15 cellular contexts compared by ENCODE assay signal in genomic region chr13:19888799-19889198, GRCh38. TPM values are rescaled to one million over a fixed set of nuclear protein-coding genes. Genes with fewer than 3 reads are reported as not detected.
DNase-seq lines count a peak whose midpoint lies in the region; ATAC-seq, FAIRE-seq and TF ChIP-seq lines count a peak whose summit lies in the region.
"Had no signal": no experiment of that assay in that cellular context is flagged by ENCODE, and none has a peak within 500 bp of the region (broad histone marks: within the 10 kb centered on the region; RNA-seq: fewer than 3 reads in every experiment).

No MANE protein-coding gene starts in this region.

- H3K27me3 ChIP-seq in breast epithelium, result no peaks in the 10 kb centered on the region
- H3K27me3 ChIP-seq in endothelial cell of umbilical vein (ENCODE audit: control insufficient read depth in 2 of 2, insufficient read depth in 2 of 2, low read length in 2 of 2), result no peaks in the 10 kb centered on the region
- H3K27me3 ChIP-seq: vagina had no signal

- TF ChIP-seq POLR2A in breast epithelium (IDR thresholded peaks at IDR 0.05), result no peak
- no peak for TF ChIP-seq POLR2A in NB4 (IDR thresholded peaks at IDR 0.05; ENCODE audit: extremely low read depth, insufficient read length)
- no peak for TF ChIP-seq POLR2A in endothelial cell of umbilical vein (IDR thresholded peaks at IDR 0.05; ENCODE audit: low read depth, low read length)

- no peaks in the 10 kb centered on the region for H4K20me1 ChIP-seq in endothelial cell of umbilical vein (replicated peaks; ENCODE audit: control insufficient read depth, extremely low read depth, insufficient read depth, low read length)

- no peaks in the 10 kb centered on the region for H3K4me1 ChIP-seq in breast epithelium
- H3K4me1 ChIP-seq in endothelial cell of umbilical vein (ENCODE audit: control insufficient read depth, extremely low read depth, insufficient read depth, low read length), result no peaks in the 10 kb centered on the region
- H3K4me1 ChIP-seq: vagina had no signal

- H3K36me3 Mint-ChIP-seq in MCF 10A (ENCODE audit: insufficient read depth, unreplicated experiment), result no peaks in the 10 kb centered on the region
- peaks cover 5% of the 10 kb centered on the region for H3K36me3 Mint-ChIP-seq in glutamatergic neuron (ENCODE audit: unreplicated experiment)
- H3K36me3 Mint-ChIP-seq: CD8-positive, alpha-beta memory T cell had no signal

- intact Hi-C loops in MCF 10A (cut with micrococcal nuclease), result loop anchor here (10.0 kb wide), 1 partner anchor 304 kb away; no protein-coding TSS in a partner anchor
- intact Hi-C loops in breast epithelium (cut with DNase I; ENCODE audit: low total_unique reads), result no loop called here
- intact Hi-C loops in endothelial cell of umbilical vein (cut with micrococcal nuclease), result no loop called here

- H3K9me1 ChIP-seq in endothelial cell of umbilical vein (replicated peaks; ENCODE audit: control insufficient read depth, extremely low read depth, insufficient read depth, low read length), result no peaks in the 10 kb centered on the region

- H3K4me3 Mint-ChIP-seq in MCF 10A (ENCODE audit: unreplicated experiment) (no peak overlapping the region), glutamatergic neuron (ENCODE audit: unreplicated experiment) (no peak overlapping the region)
- H3K4me3 Mint-ChIP-seq: CD8-positive, alpha-beta memory T cell had no signal

- BruUV-seq in MCF 10A (replicated peaks; lab: Mats Ljungman, UMichigan) (no TSS peak), endothelial cell of umbilical vein (replicated peaks; lab: Mats Ljungman, UMichigan) (no TSS peak)

- H3K4me1 Mint-ChIP-seq in MCF 10A (ENCODE audit: insufficient read depth, unreplicated experiment) (no peaks in the 10 kb centered on the region), glutamatergic neuron (ENCODE audit: low read depth, unreplicated experiment) (no peaks in the 10 kb centered on the region)
- H3K4me1 Mint-ChIP-seq: CD8-positive, alpha-beta memory T cell had no signal

- H3K4me3 ChIP-seq in breast epithelium (no peak overlapping the region), NB4 (ENCODE audit: low read depth, low read length) (no peak overlapping the region), endothelial cell of umbilical vein (replicated peaks in 1 of 3; ENCODE audit: insufficient read depth in 1 of 3, low read depth in 1 of 3, low read length in 3 of 3) (no peak overlapping the region)
- H3K4me3 ChIP-seq: vagina had no signal

- TF ChIP-seq CTCF in MCF 10A (IDR thresholded peaks at IDR 0.05; ENCODE audit: unreplicated experiment) (peak; percentile 24), breast epithelium (IDR thresholded peaks at IDR 0.05) (no peak), NB4 (IDR thresholded peaks at IDR 0.05; ENCODE audit: low read depth, low read length) (no peak), endothelial cell of umbilical vein (IDR thresholded peaks at IDR 0.05; ENCODE audit: extremely low read depth in 1 of 2, insufficient read depth in 1 of 2, low read depth in 1 of 2, low read length in 2 of 2) (no peak), glutamatergic neuron (IDR thresholded peaks at IDR 0.05; ENCODE audit: partially characterized antibody, unreplicated experiment) (no peak)

- H3K9me3 Mint-ChIP-seq in MCF 10A (ENCODE audit: unreplicated experiment), result no peaks in the 10 kb centered on the region
- H3K9me3 Mint-ChIP-seq in glutamatergic neuron (ENCODE audit: unreplicated experiment), result peaks cover 4% of the 10 kb centered on the region
- H3K9me3 Mint-ChIP-seq: CD8-positive, alpha-beta memory T cell had no signal

- H3K9me3 ChIP-seq in breast epithelium (no peaks in the 10 kb centered on the region), endothelial cell of umbilical vein (replicated peaks; ENCODE audit: control insufficient read depth, insufficient read depth, low read length) (no peaks in the 10 kb centered on the region)
- H3K9me3 ChIP-seq: vagina had no signal

- dilution Hi-C loops in endothelial cell of umbilical vein (cut with MboI; ENCODE audit: extremely low pct_ligation_motif_present, low sequenced_read_pairs), result no loop called here

- H3K27ac ChIP-seq in breast epithelium, result no peak overlapping the region
- H3K27ac ChIP-seq in endothelial cell of umbilical vein (ENCODE audit: insufficient read depth, low read depth, low read length), result no peak overlapping the region
- H3K27ac ChIP-seq: vagina had no signal

- CTCF ChIA-PET in MCF 10A (lab: Yijun Ruan, JAX) (interaction anchor here (0.7 to 2.1 kb wide), 7 partner anchors 10 to 827 kb away, joined by 3 to 8 read pairs (median 4); no protein-coding TSS in a partner anchor), endothelial cell of umbilical vein (lab: Charles Lee) (interaction anchor here (0.6 to 1.7 kb wide), 4 partner anchors 20 to 301 kb away, joined by 3 to 16 read pairs (median 4); no protein-coding TSS in a partner anchor)

- peak; percentile 49 for FAIRE-seq in endothelial cell of umbilical vein (lab: Jason Lieb, UNC)

- ATAC-seq in HG03460 (IDR thresholded peaks at IDR 0.05; ENCODE audit: unreplicated experiment), result no peak
- ATAC-seq: Panc1 had no signal

- H3K4me2 ChIP-seq in endothelial cell of umbilical vein (ENCODE audit: insufficient read depth, low read length), result no peak overlapping the region

- H3K27me3 Mint-ChIP-seq in MCF 10A (ENCODE audit: insufficient read depth, unreplicated experiment) (no peaks in the 10 kb centered on the region), glutamatergic neuron (ENCODE audit: unreplicated experiment) (peaks cover 4% of the 10 kb centered on the region)
- H3K27me3 Mint-ChIP-seq: CD8-positive, alpha-beta memory T cell had no signal

- H3K9ac ChIP-seq in endothelial cell of umbilical vein (replicated peaks; ENCODE audit: extremely low read depth, insufficient read depth, low read length), result no peak overlapping the region

- no peaks in the 10 kb centered on the region for H3K79me2 ChIP-seq in endothelial cell of umbilical vein (ENCODE audit: control insufficient read depth, insufficient read depth, low read length)

- H2AFZ ChIP-seq in endothelial cell of umbilical vein (ENCODE audit: low read depth, low read length), result no peak overlapping the region

- H3K27ac Mint-ChIP-seq in MCF 10A (ENCODE audit: low read depth, unreplicated experiment) (no peak overlapping the region), glutamatergic neuron (ENCODE audit: unreplicated experiment) (no peak overlapping the region)
- H3K27ac Mint-ChIP-seq: CD8-positive, alpha-beta memory T cell had no signal

- DNase-seq in MCF 10A (ENCODE audit: unreplicated experiment), result peak; percentile 22
- no peak for DNase-seq in breast epithelium (ENCODE audit: low spot score in 2 of 2)
- DNase-seq in NB4 (ENCODE audit: low read depth), result peak; percentile 39
- peak; percentile 22 for DNase-seq in endothelial cell of umbilical vein (ENCODE audit: low read depth, low spot score)
- DNase-seq in stromal cell of bone marrow (ENCODE audit: low read depth), result peak; percentile 13
- no peak for DNase-seq in NCI-H2171 (lab: John Stamatoyannopoulos, UW)
- DNase-seq in glutamatergic neuron, result no peak
- DNase-seq: activated CD4-positive, alpha-beta T cell treated with anti-CD3 and anti-CD28 coated beads for 1 hour; activated gamma-delta T cell treated with Interleukin-2 at 50 U/mL for 16 hours; islet precursor cell; posterior cingulate gyrus had no signal

- POLR2A ChIA-PET in MCF 10A (lab: Yijun Ruan, JAX) (interaction anchor here (1.6 kb wide), 1 partner anchor 25 kb away, joined by 5 read pairs; the partner anchor contains the start of gene ZMYM5), endothelial cell of umbilical vein (lab: Charles Lee) (no interaction called here)

- H3K36me3 ChIP-seq in breast epithelium, result no peaks in the 10 kb centered on the region
- H3K36me3 ChIP-seq in endothelial cell of umbilical vein (ENCODE audit: control insufficient read depth in 2 of 2, extremely low read depth in 1 of 2, insufficient read depth in 2 of 2, low read length in 2 of 2), result no peaks in the 10 kb centered on the region
- H3K36me3 ChIP-seq: vagina had no signal

TF ChIP-seq in endothelial cell of umbilical vein, 7 proteins besides CTCF, POLR2A, EP300 and RAD21:
- TF ChIP-seq GATA2 (IDR thresholded peaks at IDR 0.05; ENCODE audit: insufficient read depth, insufficient read length, low read depth, low read length), result no peak
- TF ChIP-seq MYC (IDR thresholded peaks at IDR 0.05; ENCODE audit: low read depth, low read length), result no peak
- TF ChIP-seq FOS (IDR thresholded peaks at IDR 0.05; ENCODE audit: borderline replicate concordance, insufficient read depth, low read length), result no peak
- TF ChIP-seq POLR2AphosphoS5 (IDR thresholded peaks at IDR 0.05; ENCODE audit: insufficient read depth, low read depth, low read length), result no peak
- no peak for TF ChIP-seq EZH2 (IDR thresholded peaks at IDR 0.05; ENCODE audit: borderline replicate concordance, low read depth, low read length, severe bottlenecking)

RNA-seq across cellular contexts. Expression of gene ZMYM5, which starts 25.4 kb away (rescaled TPM):
- total RNA-seq in MCF 10A (2022) (12.1 and 14.4 TPM in 2 replicates), breast epithelium (10 to 100 TPM; 14.4 to 29.4 (median 20.3) TPM), endothelial cell of umbilical vein (10.1 and 13.1 TPM in 2 replicates), glutamatergic neuron (ENCODE audit: unreplicated experiment) (20.1 TPM)
- polyA plus RNA-seq in endothelial cell of umbilical vein, result 4.0 and 4.9 TPM in 2 replicates
- 6.6 and 7.8 TPM in 2 replicates for polyA plus RNA-seq in endothelial cell of umbilical vein (2011; cell fraction: cytosol; rRNA removed)
- polyA plus RNA-seq in endothelial cell of umbilical vein (2011; cell fraction: nucleus; rRNA removed), result 12.6 and 14.2 TPM in 2 replicates
- polyA plus RNA-seq in endothelial cell of umbilical vein (2012), result 10.6 and 12.7 TPM in 2 replicates
- polyA minus RNA-seq in endothelial cell of umbilical vein, result 4.8 and 5.1 TPM in 2 replicates
- polyA minus RNA-seq in endothelial cell of umbilical vein (2011; cell fraction: cytosol; rRNA and poly(A)+ RNA removed), result 2.6 TPM
- 8.4 and 12.9 TPM in 2 replicates for polyA minus RNA-seq in endothelial cell of umbilical vein (2011; cell fraction: nucleus; rRNA and poly(A)+ RNA removed)

Comparison
In these comparisons a context has a peak if more than half of its experiments do, and no peak if none do; other contexts are left out.
1. DNase-seq: peak in MCF 10A (single experiment), NB4 (single experiment), endothelial cell of umbilical vein (single experiment) and stromal cell of bone marrow (single experiment); none in breast epithelium (0 of 2), NCI-H2171 (single experiment) and glutamatergic neuron (single experiment).